ENCODE assay signal across 8 cellular contexts in the genomic region with DNA sequence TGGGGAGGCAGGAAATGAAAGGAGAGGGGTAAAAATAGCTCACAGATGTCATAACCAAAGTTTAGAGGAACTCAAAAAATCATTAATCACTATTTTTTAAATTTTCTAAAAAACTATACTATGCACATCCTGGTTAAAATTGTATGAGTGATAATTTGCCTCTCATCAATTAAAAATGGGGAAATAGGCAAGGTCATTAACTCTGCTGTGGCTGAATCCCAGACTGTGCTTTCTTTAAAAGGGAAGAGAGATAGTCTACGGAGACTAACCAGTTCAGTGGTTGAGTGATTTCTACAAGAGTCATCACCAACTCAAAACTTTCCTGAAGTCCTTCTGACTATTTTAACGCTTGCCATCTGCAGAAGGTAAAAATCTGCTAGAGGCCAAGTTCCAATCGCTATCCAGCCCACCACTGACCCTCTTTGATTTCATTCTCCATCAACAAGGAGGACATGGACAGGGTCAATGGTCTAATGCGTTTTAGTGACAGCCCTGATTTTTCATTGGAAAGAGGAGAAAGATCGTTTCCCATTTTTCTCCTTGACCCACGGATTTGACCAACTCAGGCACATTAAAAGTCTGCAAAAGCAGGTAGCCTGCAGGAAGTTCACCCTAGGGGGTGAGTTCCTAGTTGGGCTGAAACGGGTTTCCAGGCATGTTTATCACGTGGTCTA. TPM values are rescaled to one million over a fixed set of nuclear protein-coding genes. Genes with fewer than 3 reads are reported as not detected.
DNase-seq lines count a peak whose midpoint lies in the region; ATAC-seq and TF ChIP-seq lines count a peak whose summit lies in the region.

No MANE protein-coding gene starts in this region.

- peak; percentile 29 for DNase-seq in amniotic epithelial cell (ENCODE audit: low read depth)
- DNase-seq in kidney tubule cell (ENCODE audit: low spot score) = peak; percentile 47
- no peak for DNase-seq in thoracic aorta (ENCODE audit: low spot score)
- no peak for DNase-seq in HT-29 (ENCODE audit: low spot score)
- no peak for DNase-seq in UCSD-AML1 (lab: John Stamatoyannopoulos, UW; ENCODE audit: unreplicated experiment)

- ATAC-seq in GM21717 (IDR thresholded peaks at IDR 0.05; ENCODE audit: unreplicated experiment) (peak; percentile 25), thoracic aorta (ENCODE audit: insufficient number of reproducible peaks, low FRiP score, low read depth) (no peak)

- H3K4me3 Mint-ChIP-seq in IgD-negative memory B cell = peak overlapping the region; percentile 84 to 91 (median 88)

- peak overlapping the region; percentile 93 to 97 for H3K27ac ChIP-seq in thoracic aorta

- H3K36me3 Mint-ChIP-seq in IgD-negative memory B cell = no peaks in the 10 kb centered on the region

- TF ChIP-seq CTCF in GM12875 (IDR thresholded peaks at IDR 0.05; ENCODE audit: borderline replicate concordance, insufficient read depth, low read depth, low read length) (no peak), thoracic aorta (IDR thresholded peaks at IDR 0.05) (no peak)

- peaks cover 9 to 30% of the 10 kb centered on the region in 2 donors for H3K4me1 ChIP-seq in thoracic aorta (ENCODE audit: control insufficient read depth in 1 of 2, low read depth in 2 of 2)

- H3K4me1 Mint-ChIP-seq in IgD-negative memory B cell = peaks cover 40 to 59% (median 58%) of the 10 kb centered on the region in 3 donors

- no peaks in the 10 kb centered on the region for H3K9me3 ChIP-seq in thoracic aorta

- H3K36me3 ChIP-seq in thoracic aorta = no peaks in the 10 kb centered on the region

- no peaks in the 10 kb centered on the region for H3K9me3 Mint-ChIP-seq in IgD-negative memory B cell

- no peaks in the 10 kb centered on the region for H3K27me3 ChIP-seq in thoracic aorta (replicated peaks; ENCODE audit: insufficient read depth)

- H3K27ac Mint-ChIP-seq in IgD-negative memory B cell = peak overlapping the region; percentile 80 to 85 (median 81)

- H3K27me3 Mint-ChIP-seq in IgD-negative memory B cell = no peaks in the 10 kb centered on the region

- H3K4me3 ChIP-seq in GM12875 (ENCODE audit: low read depth, low read length) (peak overlapping the region; percentile 75), thoracic aorta (peak overlapping the region; percentile 95)

RNA-seq across cellular contexts. Expression of gene SUCLG2, which starts 0.8 kb away (rescaled TPM):
- 56.6 TPM for polyA plus RNA-seq in IgD-negative memory B cell
- 10 to 100 TPM; 25.5 to 36.6 TPM for total RNA-seq in thoracic aorta
- 12.8 and 13.9 TPM in 2 replicates for total RNA-seq in HT-29 (2014; rRNA removed; shearing (Covaris generic))

Comparison
In these comparisons a context has a peak if more than half of its experiments do, and no peak if none do; other contexts are left out.
1. DNase-seq: peak in amniotic epithelial cell (single experiment) and kidney tubule cell (single experiment); none in thoracic aorta (single experiment), HT-29 (single experiment) and UCSD-AML1 (single experiment).